1 cellular context compared by ENCODE assay signal in genomic region chr15:40939909-40940801, GRCh38.
TF ChIP-seq lines count a peak whose summit lies in the region.

No MANE protein-coding gene starts in this region.

TF ChIP-seq in SK-N-SH, 30 proteins besides CTCF, POLR2A, EP300 and RAD21 (continued from another document):
- TF ChIP-seq USF2 (IDR thresholded peaks at IDR 0.05; ENCODE audit: borderline replicate concordance, low read depth, low read length) = no peak
- TF ChIP-seq ZBTB33 (IDR thresholded peaks at IDR 0.05; ENCODE audit: borderline replicate concordance, low read depth) = no peak
- no peak for TF ChIP-seq FOSL2 (IDR thresholded peaks at IDR 0.05; ENCODE audit: borderline replicate concordance, low read depth)
- TF ChIP-seq ELF1 (IDR thresholded peaks at IDR 0.05) = no peak
- TF ChIP-seq NRF1 (IDR thresholded peaks at IDR 0.05; ENCODE audit: low read depth, low read length) = no peak
- no peak for TF ChIP-seq GABPA (IDR thresholded peaks at IDR 0.05; ENCODE audit: low read depth)
- TF ChIP-seq CHD2 (IDR thresholded peaks at IDR 0.05; ENCODE audit: low read length, partially characterized antibody) = no peak
- TF ChIP-seq IRF3 (IDR thresholded peaks at IDR 0.05; ENCODE audit: low read depth, low read length) = no peak
- no peak for TF ChIP-seq MXI1 (IDR thresholded peaks at IDR 0.05; ENCODE audit: low read depth, low read length)
- no peak for TF ChIP-seq MAX (IDR thresholded peaks at IDR 0.05; ENCODE audit: low read depth)
- no peak for TF ChIP-seq PBX3 (IDR thresholded peaks at IDR 0.05)
